Comparison of ENCODE assay signal across 11 cellular contexts in the genomic region with DNA sequence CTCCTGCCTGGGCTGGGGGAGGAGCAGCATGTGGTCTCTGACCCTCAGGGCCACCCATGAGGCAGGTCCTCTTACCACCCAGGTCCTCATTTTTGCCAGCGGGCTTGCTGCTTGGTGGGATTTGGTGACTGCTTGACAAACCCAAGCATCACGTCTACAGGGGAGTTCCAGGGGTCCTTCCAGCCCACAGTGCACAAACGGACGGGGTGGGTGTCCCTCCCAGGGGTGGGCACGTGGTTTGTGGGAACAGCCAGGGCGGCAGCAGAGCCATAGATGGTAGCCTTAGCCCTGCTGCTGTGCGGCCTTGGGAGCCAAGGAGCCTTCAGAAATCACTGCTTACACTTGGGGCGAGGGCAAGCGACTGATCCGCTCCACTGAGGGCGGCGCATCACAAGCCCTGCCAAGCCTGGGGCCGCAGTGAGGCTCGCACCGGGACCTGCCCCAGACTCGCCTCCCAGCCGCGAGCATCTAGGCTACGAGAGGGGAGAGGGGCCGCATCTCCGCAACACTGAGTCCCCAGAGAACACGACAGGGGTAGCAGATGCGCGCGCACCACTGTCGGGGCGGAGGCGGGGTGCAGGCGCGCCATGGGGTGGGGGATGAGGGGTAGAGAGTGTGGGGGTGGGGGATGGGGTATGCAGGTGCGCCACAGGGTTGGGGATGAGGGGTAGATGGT. TPM values are rescaled to one million over a fixed set of nuclear protein-coding genes. Genes with fewer than 3 reads are reported as not detected.
DNase-seq lines count a peak whose midpoint lies in the region; ATAC-seq and TF ChIP-seq lines count a peak whose summit lies in the region.
"Had no signal": no experiment of that assay in that cellular context is flagged by ENCODE, and none has a peak within 500 bp of the region (broad histone marks: within the 10 kb centered on the region; RNA-seq: fewer than 3 reads in every experiment).

No MANE protein-coding gene starts in this region.

- POLR2A ChIA-PET in activated CD8-positive, alpha-beta T cell treated with anti-CD3 and anti-CD28 coated beads, Interleukin-2, amount 10 ng/mL, durations not matched to agents 7 days and 5 days (lab: Charles Lee) = no interaction called here

- DNase-seq in stimulated activated naive CD8-positive, alpha-beta T cell treated with anti-CD3 and anti-CD28 coated beads, Interleukin-15, amount 100 ng/mL, for 72 hours = peak in 1 of 2 donors; percentile 16
- DNase-seq in stimulated activated naive CD8-positive, alpha-beta T cell treated with anti-CD3 and anti-CD28 coated beads, Interleukin-15, Interleukin-2, amounts not matched to agents 100 U/mL and 50 U/mL, for 24 hours = no peak
- peak; percentile 21 for DNase-seq in activated CD8-positive, alpha-beta T cell treated with anti-CD3 and anti-CD28 coated beads, Interleukin-2, amount 10 ng/mL, durations not matched to agents 7 days and 5 days
- DNase-seq in type B pancreatic cell (ENCODE audit: extremely low spot score, unreplicated experiment) = peak; percentile 66
- no peak for DNase-seq in amniotic stem cell (lab: John Stamatoyannopoulos, UW)
- DNase-seq in HPDE6-E6E7 (ENCODE audit: extremely low spot score) = no peak
- DNase-seq in HFFc6 = no peak
- DNase-seq: T1000 had no signal

- peaks cover 38% of the 10 kb centered on the region for H3K27me3 ChIP-seq in iPS-20b (ENCODE audit: insufficient read depth, low read length)

- H3K9ac ChIP-seq in iPS-20b (ENCODE audit: low read depth, low read length) = no peak overlapping the region

- H3K27ac ChIP-seq in iPS-20b (ENCODE audit: low read length) = no peak overlapping the region
- H3K27ac ChIP-seq: HL-60 had no signal

- CTCF ChIA-PET in activated CD8-positive, alpha-beta T cell treated with anti-CD3 and anti-CD28 coated beads, Interleukin-2, amount 10 ng/mL, durations not matched to agents 7 days and 5 days (lab: Charles Lee) = no interaction called here

- H3K4me3 Mint-ChIP-seq in stimulated activated naive CD8-positive, alpha-beta T cell treated with anti-CD3 and anti-CD28 coated beads, Interleukin-15, amount 100 ng/mL, for 72 hours = peak overlapping the region; percentile 35 to 57
- no peak overlapping the region for H3K4me3 Mint-ChIP-seq in activated CD8-positive, alpha-beta T cell treated with anti-CD3 and anti-CD28 coated beads, Interleukin-2, amount 10 ng/mL, durations not matched to agents 7 days and 5 days
- H3K4me3 Mint-ChIP-seq in type B pancreatic cell (no peak overlapping the region), HFFc6 (no peak overlapping the region)

- no peaks in the 10 kb centered on the region for H3K9me3 Mint-ChIP-seq in stimulated activated naive CD8-positive, alpha-beta T cell treated with anti-CD3 and anti-CD28 coated beads, Interleukin-15, amount 100 ng/mL, for 72 hours
- no peaks in the 10 kb centered on the region for H3K9me3 Mint-ChIP-seq in activated CD8-positive, alpha-beta T cell treated with anti-CD3 and anti-CD28 coated beads, Interleukin-2, amount 10 ng/mL, durations not matched to agents 7 days and 5 days (ENCODE audit: insufficient read depth)
- H3K9me3 Mint-ChIP-seq in type B pancreatic cell (no peaks in the 10 kb centered on the region), HFFc6 (no peaks in the 10 kb centered on the region)
- H3K9me3 Mint-ChIP-seq: activated naive CD4-positive, alpha-beta T cell treated with anti-CD3 and anti-CD28 coated beads, Interleukin-2, amount 50 U/mL, for 24 hours had no signal

- H3K4me1 ChIP-seq in iPS-20b (ENCODE audit: insufficient read depth, low read length) = no peaks in the 10 kb centered on the region

- H3K4me1 Mint-ChIP-seq in stimulated activated naive CD8-positive, alpha-beta T cell treated with anti-CD3 and anti-CD28 coated beads, Interleukin-15, amount 100 ng/mL, for 72 hours = peaks cover 29% of the 10 kb centered on the region
- H3K4me1 Mint-ChIP-seq in activated CD8-positive, alpha-beta T cell treated with anti-CD3 and anti-CD28 coated beads, Interleukin-2, amount 10 ng/mL, durations not matched to agents 7 days and 5 days (ENCODE audit: low read depth) = peaks cover 13% of the 10 kb centered on the region
- H3K4me1 Mint-ChIP-seq in type B pancreatic cell (ENCODE audit: unreplicated experiment) = peaks cover 8% of the 10 kb centered on the region
- H3K4me1 Mint-ChIP-seq in HFFc6 (ENCODE audit: low read depth) = no peaks in the 10 kb centered on the region

- H3K27ac Mint-ChIP-seq in stimulated activated naive CD8-positive, alpha-beta T cell treated with anti-CD3 and anti-CD28 coated beads, Interleukin-15, amount 100 ng/mL, for 72 hours = peak overlapping the region in 1 of 2 donors; percentile 54
- no peak overlapping the region for H3K27ac Mint-ChIP-seq in activated CD8-positive, alpha-beta T cell treated with anti-CD3 and anti-CD28 coated beads, Interleukin-2, amount 10 ng/mL, durations not matched to agents 7 days and 5 days
- H3K27ac Mint-ChIP-seq in type B pancreatic cell = no peak overlapping the region
- no peak overlapping the region for H3K27ac Mint-ChIP-seq in HFFc6
- H3K27ac Mint-ChIP-seq: activated naive CD4-positive, alpha-beta T cell treated with anti-CD3 and anti-CD28 coated beads, Interleukin-2, amount 50 U/mL, for 24 hours had no signal

- no peaks in the 10 kb centered on the region for H3K27me3 Mint-ChIP-seq in stimulated activated naive CD8-positive, alpha-beta T cell treated with anti-CD3 and anti-CD28 coated beads, Interleukin-15, amount 100 ng/mL, for 72 hours
- H3K27me3 Mint-ChIP-seq in activated CD8-positive, alpha-beta T cell treated with anti-CD3 and anti-CD28 coated beads, Interleukin-2, amount 10 ng/mL, durations not matched to agents 7 days and 5 days (ENCODE audit: low read depth) = no peaks in the 10 kb centered on the region
- H3K27me3 Mint-ChIP-seq in type B pancreatic cell (peaks cover 22% of the 10 kb centered on the region), HFFc6 (ENCODE audit: insufficient read depth) (peaks cover 4% of the 10 kb centered on the region)
- H3K27me3 Mint-ChIP-seq: activated naive CD4-positive, alpha-beta T cell treated with anti-CD3 and anti-CD28 coated beads, Interleukin-2, amount 50 U/mL, for 24 hours had no signal

- ATAC-seq in stimulated activated naive CD8-positive, alpha-beta T cell treated with anti-CD3 and anti-CD28 coated beads, Interleukin-15, amount 100 ng/mL, for 72 hours = no peak
- ATAC-seq in stimulated activated naive CD8-positive, alpha-beta T cell treated with anti-CD3 and anti-CD28 coated beads, Interleukin-15, Interleukin-2, amounts not matched to agents 100 U/mL and 50 U/mL, for 24 hours = no peak
- ATAC-seq in activated CD8-positive, alpha-beta T cell treated with anti-CD3 and anti-CD28 coated beads, Interleukin-2, amount 10 ng/mL, durations not matched to agents 7 days and 5 days = no peak

- no peaks in the 10 kb centered on the region for H3K36me3 ChIP-seq in iPS-20b (ENCODE audit: insufficient read depth, low read depth, low read length)

- H3K9me3 ChIP-seq in iPS-20b (ENCODE audit: insufficient read depth, low read depth, low read length) = no peaks in the 10 kb centered on the region

- peak overlapping the region; percentile 45; the same call in 1 of the 2 replicates for H3K4me3 ChIP-seq in iPS-20b (ENCODE audit: low read length)

- TF ChIP-seq CTCF in type B pancreatic cell (conservative IDR thresholded peaks at IDR 0.05) = no peak
- no peak for TF ChIP-seq CTCF in HFFc6 (IDR thresholded peaks at IDR 0.05)

- H3K36me3 Mint-ChIP-seq in activated CD8-positive, alpha-beta T cell treated with anti-CD3 and anti-CD28 coated beads, Interleukin-2, amount 10 ng/mL, durations not matched to agents 7 days and 5 days (ENCODE audit: low read depth) = no peaks in the 10 kb centered on the region
- peaks cover 14% of the 10 kb centered on the region for H3K36me3 Mint-ChIP-seq in type B pancreatic cell
- H3K36me3 Mint-ChIP-seq in HFFc6 (ENCODE audit: low read depth) = no peaks in the 10 kb centered on the region

RNA-seq across cellular contexts. Expression of a gene that starts 36.9 kb away (rescaled TPM):
- 1 to 10 TPM; 3.4 to 3.5 TPM for total RNA-seq in activated CD8-positive, alpha-beta T cell treated with anti-CD3 and anti-CD28 coated beads, Interleukin-2, amount 10 ng/mL, durations not matched to agents 7 days and 5 days
- total RNA-seq in type B pancreatic cell (ENCODE audit: low replicate concordance) = 9.7 and 140 TPM in 2 replicates
- 1 to 10 TPM; 1.2 to 2.1 (median 1.6) TPM for total RNA-seq in HFFc6 (2021; fragmentation: NEBNext Ultra II Directional; extraction: Animal tissue kit (Norgen Biotek cat#: 25700))

Comparison
In these comparisons a context has a peak if more than half of its experiments do, and no peak if none do; other contexts are left out.
1. DNase-seq: peak in activated CD8-positive, alpha-beta T cell treated with anti-CD3 and anti-CD28 coated beads, Interleukin-2, amount 10 ng/mL, durations not matched to agents 7 days and 5 days (single experiment) and type B pancreatic cell (single experiment); none in stimulated activated naive CD8-positive, alpha-beta T cell treated with anti-CD3 and anti-CD28 coated beads, Interleukin-15, Interleukin-2, amounts not matched to agents 100 U/mL and 50 U/mL, for 24 hours (single experiment), amniotic stem cell (single experiment), HPDE6-E6E7 (single experiment) and HFFc6 (single experiment).
2. H3K4me3 Mint-ChIP-seq: peak in stimulated activated naive CD8-positive, alpha-beta T cell treated with anti-CD3 and anti-CD28 coated beads, Interleukin-15, amount 100 ng/mL, for 72 hours (2 of 2); none in activated CD8-positive, alpha-beta T cell treated with anti-CD3 and anti-CD28 coated beads, Interleukin-2, amount 10 ng/mL, durations not matched to agents 7 days and 5 days (single experiment), type B pancreatic cell (single experiment) and HFFc6 (single experiment).